10 cellular contexts compared by ENCODE assay signal in the genomic region with DNA sequence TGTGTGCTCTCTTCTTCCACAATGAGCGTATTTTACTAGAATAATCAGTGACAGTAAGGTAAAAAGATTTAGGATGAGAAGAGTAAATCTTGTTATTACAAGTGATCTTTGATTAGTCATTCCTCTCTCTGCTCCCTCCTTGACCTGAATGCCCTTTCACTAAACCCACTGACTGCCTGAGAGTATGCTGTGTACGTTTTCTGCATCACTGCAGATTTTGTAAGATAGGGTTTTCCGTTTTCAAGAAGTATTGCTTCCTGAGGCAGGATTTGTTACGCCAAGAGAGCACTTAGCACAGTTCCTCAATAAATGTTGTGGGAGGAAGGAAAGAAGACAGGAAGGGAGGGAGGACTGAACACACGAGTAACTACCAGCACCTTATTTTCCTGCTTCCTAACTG. TPM values are rescaled to one million over a fixed set of nuclear protein-coding genes. Genes with fewer than 3 reads are reported as not detected.
DNase-seq lines count a peak whose midpoint lies in the region; ATAC-seq and TF ChIP-seq lines count a peak whose summit lies in the region.
"Had no signal": no experiment of that assay in that cellular context is flagged by ENCODE, and none has a peak within 500 bp of the region (broad histone marks: within the 10 kb centered on the region; RNA-seq: fewer than 3 reads in every experiment).

No MANE protein-coding gene starts in this region.

- no peak for TF ChIP-seq POLR2A in GM18505 (IDR thresholded peaks at IDR 0.05; ENCODE audit: borderline replicate concordance, extremely low read depth, insufficient read depth, insufficient read length)

- peak; percentile 92 to 94 for DNase-seq in Kasumi-1 (lab: John Stamatoyannopoulos, UW)
- peak; percentile 79 for DNase-seq in iris pigment epithelial cell (ENCODE audit: low read depth)
- no peak for DNase-seq in occipital lobe (lab: John Stamatoyannopoulos, UW)
- no peak for DNase-seq in GM19238 (ENCODE audit: insufficient read length, low spot score)
- no peak for DNase-seq in cerebellar nuclear complex (lab: John Stamatoyannopoulos, UW)
- no peak for DNase-seq in activated CD8-positive, alpha-beta memory T cell treated with anti-CD3 and anti-CD28 coated beads for 24 hours
- DNase-seq: tibial artery had no signal

- peak; percentile 69 for ATAC-seq in GM18505 (IDR thresholded peaks at IDR 0.05; ENCODE audit: unreplicated experiment)
- peak; percentile 64 for ATAC-seq in GM21528 (IDR thresholded peaks at IDR 0.05; ENCODE audit: low FRiP score, unreplicated experiment)
- ATAC-seq: HCT116 had no signal

RNA-seq across cellular contexts. Expression of a gene that starts 7.7 kb away (rescaled TPM):
- 1.7 TPM for total RNA-seq in occipital lobe

RNA-seq across cellular contexts. Expression of a gene that starts 15.3 kb away (rescaled TPM):
- total RNA-seq in occipital lobe, result 2.3 TPM

RNA-seq across cellular contexts. Expression of a gene that starts 44.7 kb away (rescaled TPM):
- total RNA-seq in occipital lobe, result not detected

Comparison
In these comparisons a context has a peak if more than half of its experiments do, and no peak if none do; other contexts are left out.
1. DNase-seq: peak in Kasumi-1 (2 of 2) and iris pigment epithelial cell (single experiment); none in occipital lobe (single experiment), GM19238 (single experiment), cerebellar nuclear complex (0 of 2) and activated CD8-positive, alpha-beta memory T cell treated with anti-CD3 and anti-CD28 coated beads for 24 hours (single experiment).